In genomic region chr7:92402920-92403759, GRCh38 we compare ENCODE assay signal across 14 cellular contexts. TPM values are rescaled to one million over a fixed set of nuclear protein-coding genes. Genes with fewer than 3 reads are reported as not detected.
DNase-seq lines count a peak whose midpoint lies in the region; ATAC-seq lines count a peak whose summit lies in the region.
"Had no signal": no experiment of that assay in that cellular context is flagged by ENCODE, and none has a peak within 500 bp of the region (broad histone marks: within the 10 kb centered on the region; RNA-seq: fewer than 3 reads in every experiment).

No MANE protein-coding gene starts in this region.

- ATAC-seq in activated CD8-positive, alpha-beta memory T cell treated with anti-CD3 and anti-CD28 coated beads, Interleukin-2, amount 10 ng/mL, durations not matched to agents 7 days and 5 days, result peak; percentile 8
- ATAC-seq: HCT116 had no signal

- peak overlapping the region; percentile 6 for H3K27ac ChIP-seq in layer of hippocampus (ENCODE audit: low read depth, low read length)
- H3K27ac ChIP-seq: right atrium auricular region, SK-N-MC had no signal

- peaks cover 20% of the 10 kb centered on the region for H3K4me1 Mint-ChIP-seq in activated CD8-positive, alpha-beta memory T cell treated with anti-CD3 and anti-CD28 coated beads, Interleukin-2, amount 10 ng/mL, durations not matched to agents 7 days and 5 days

- no peak for DNase-seq in activated CD8-positive, alpha-beta memory T cell treated with anti-CD3 and anti-CD28 coated beads, Interleukin-2, amount 10 ng/mL, durations not matched to agents 7 days and 5 days
- DNase-seq in activated CD8-positive, alpha-beta memory T cell treated with anti-CD3 and anti-CD28 coated beads, Interleukin-2, amount 50 U/mL, for 4 hours, result no peak
- DNase-seq in astrocyte of the hippocampus (ENCODE audit: low read depth, low spot score) (peak; percentile 51), stromal cell of bone marrow (ENCODE audit: low read depth) (peak; percentile 35), epidermal melanocyte (ENCODE audit: insufficient read length, low spot score) (no peak), GDM1 (lab: John Stamatoyannopoulos, UW) (no peak), ureter (ENCODE audit: low spot score) (no peak)
- DNase-seq: activated CD4-positive, alpha-beta T cell treated with anti-CD3 and anti-CD28 coated beads, Interleukin-2, amount 50 U/mL, for 1 hour; NCI-H526 treated with DMSO at 0.1 percent for 48 hours had no signal

- H3K4me3 Mint-ChIP-seq in activated CD8-positive, alpha-beta memory T cell treated with anti-CD3 and anti-CD28 coated beads, Interleukin-2, amount 10 ng/mL, durations not matched to agents 7 days and 5 days, result no peak overlapping the region
- H3K4me3 Mint-ChIP-seq: activated naive CD8-positive, alpha-beta T cell had no signal

- H3K27ac Mint-ChIP-seq in activated CD8-positive, alpha-beta memory T cell treated with anti-CD3 and anti-CD28 coated beads, Interleukin-2, amount 10 ng/mL, durations not matched to agents 7 days and 5 days, result no peak overlapping the region
- H3K27ac Mint-ChIP-seq: activated naive CD8-positive, alpha-beta T cell had no signal

- no peaks in the 10 kb centered on the region for H3K27me3 ChIP-seq in layer of hippocampus (ENCODE audit: control insufficient read depth, insufficient read depth, low read length)
- H3K27me3 ChIP-seq: right atrium auricular region had no signal

- CTCF ChIA-PET in activated CD8-positive, alpha-beta memory T cell treated with anti-CD3 and anti-CD28 coated beads, Interleukin-2, amount 10 ng/mL, durations not matched to agents 7 days and 5 days (lab: Charles Lee), result interaction anchor here (1.9 to 2.1 kb wide), 2 partner anchors 21 to 44 kb away, joined by 12 read pairs; partner anchors contain the start of gene GATAD1

- H3K9me3 Mint-ChIP-seq in activated CD8-positive, alpha-beta memory T cell treated with anti-CD3 and anti-CD28 coated beads, Interleukin-2, amount 10 ng/mL, durations not matched to agents 7 days and 5 days (ENCODE audit: low read depth), result no peaks in the 10 kb centered on the region

- H3K36me3 Mint-ChIP-seq in activated CD8-positive, alpha-beta memory T cell treated with anti-CD3 and anti-CD28 coated beads, Interleukin-2, amount 10 ng/mL, durations not matched to agents 7 days and 5 days, result peaks cover 20% of the 10 kb centered on the region

- H3K27me3 Mint-ChIP-seq in activated CD8-positive, alpha-beta memory T cell treated with anti-CD3 and anti-CD28 coated beads, Interleukin-2, amount 10 ng/mL, durations not matched to agents 7 days and 5 days, result no peaks in the 10 kb centered on the region
- H3K27me3 Mint-ChIP-seq: activated naive CD8-positive, alpha-beta T cell had no signal

RNA-seq across cellular contexts. Expression of gene GATAD1, which starts 44.1 kb away (rescaled TPM):
- 10 to 100 TPM; 18.3 to 21.0 TPM for total RNA-seq in activated CD8-positive, alpha-beta memory T cell treated with anti-CD3 and anti-CD28 coated beads, Interleukin-2, amount 10 ng/mL, durations not matched to agents 7 days and 5 days
- 54.0 TPM for total RNA-seq in ureter

Comparison
In these comparisons a context has a peak if more than half of its experiments do, and no peak if none do; other contexts are left out.
1. DNase-seq: peak in astrocyte of the hippocampus (single experiment) and stromal cell of bone marrow (single experiment); none in activated CD8-positive, alpha-beta memory T cell treated with anti-CD3 and anti-CD28 coated beads, Interleukin-2, amount 10 ng/mL, durations not matched to agents 7 days and 5 days (single experiment), activated CD8-positive, alpha-beta memory T cell treated with anti-CD3 and anti-CD28 coated beads, Interleukin-2, amount 50 U/mL, for 4 hours (single experiment), epidermal melanocyte (single experiment), GDM1 (single experiment) and ureter (single experiment).